In genomic region chr15:64651573-64652260, GRCh38 we compare ENCODE assay signal across 1 cellular context.
A peak's percentile ranks its signal among the peaks of the same experiment; 100 is the strongest.
TF ChIP-seq lines count a peak whose summit lies in the region.

No MANE protein-coding gene starts in this region.

TF ChIP-seq in HepG2, 621 proteins besides CTCF, POLR2A, EP300 and RAD21 (continued from another document and continues in another):
- TF ChIP-seq ZNF318 (CRISPR knock-in tag; IDR thresholded peaks at IDR 0.05) (no peak), MNT (IDR thresholded peaks at IDR 0.05) (peak; percentile 55), ZNF724P (CRISPR knock-in tag; IDR thresholded peaks at IDR 0.05; ENCODE audit: borderline replicate concordance) (no peak), TAF15 (IDR thresholded peaks at IDR 0.05; ENCODE audit: low read depth, low read length, poor library complexity, severe bottlenecking) (no peak), ZNF777 (CRISPR knock-in tag; IDR thresholded peaks at IDR 0.05) (no peak), ZNF619 (CRISPR knock-in tag; IDR thresholded peaks at IDR 0.05) (no peak), MAFF (IDR thresholded peaks at IDR 0.05; ENCODE audit: low read depth, low read length) (no peak), ZNF879 (CRISPR knock-in tag; IDR thresholded peaks at IDR 0.05) (no peak), ZBTB44 (CRISPR knock-in tag; IDR thresholded peaks at IDR 0.05) (no peak), ONECUT2 (CRISPR knock-in tag; IDR thresholded peaks at IDR 0.05) (no peak), ZNF510 (CRISPR knock-in tag; IDR thresholded peaks at IDR 0.05; ENCODE audit: low read depth) (no peak), ZNF253 (CRISPR knock-in tag; IDR thresholded peaks at IDR 0.05; ENCODE audit: borderline replicate concordance) (no peak), ZNF776 (CRISPR knock-in tag; IDR thresholded peaks at IDR 0.05) (no peak), PHB2 (IDR thresholded peaks at IDR 0.05; ENCODE audit: partially characterized antibody) (no peak), ZNF160 (CRISPR knock-in tag; IDR thresholded peaks at IDR 0.05) (no peak), ZMAT5 (CRISPR knock-in tag; IDR thresholded peaks at IDR 0.05; ENCODE audit: borderline replicate concordance, low read depth) (no peak), GLI4 (CRISPR knock-in tag; IDR thresholded peaks at IDR 0.05; ENCODE audit: borderline replicate concordance) (no peak), HOXA3 (CRISPR knock-in tag; IDR thresholded peaks at IDR 0.05) (no peak), HIC2 (CRISPR knock-in tag; IDR thresholded peaks at IDR 0.05; ENCODE audit: low read depth) (no peak), HNRNPL (IDR thresholded peaks at IDR 0.05; ENCODE audit: low read depth, low read length) (no peak), RFXANK (CRISPR knock-in tag; IDR thresholded peaks at IDR 0.05) (no peak), ATRX (CRISPR knock-in tag; IDR thresholded peaks at IDR 0.05; ENCODE audit: borderline replicate concordance) (no peak), ESRRA (CRISPR knock-in tag; IDR thresholded peaks at IDR 0.05; ENCODE audit: low read depth) (no peak), ZNF75D (CRISPR knock-in tag; IDR thresholded peaks at IDR 0.05; ENCODE audit: borderline replicate concordance) (no peak), ZBTB43 (CRISPR knock-in tag; conservative IDR thresholded peaks at IDR 0.05) (no peak), ZNF232 (CRISPR knock-in tag; IDR thresholded peaks at IDR 0.05; ENCODE audit: borderline replicate concordance) (no peak), CHCHD3 (CRISPR knock-in tag; IDR thresholded peaks at IDR 0.05) (no peak), TBX2 (CRISPR knock-in tag; IDR thresholded peaks at IDR 0.05; ENCODE audit: borderline replicate concordance) (peak; percentile 67; the same call in 1 of the 2 replicates), ZNF639 (CRISPR knock-in tag; conservative IDR thresholded peaks at IDR 0.05) (no peak), ZNF10 (CRISPR knock-in tag; IDR thresholded peaks at IDR 0.05; ENCODE audit: borderline replicate concordance, low read depth) (no peak), TCF7L2 (IDR thresholded peaks at IDR 0.05; ENCODE audit: low read depth, low read length) (no peak), CBX1 (IDR thresholded peaks at IDR 0.05; ENCODE audit: low read depth) (no peak), KLF13 (CRISPR knock-in tag; IDR thresholded peaks at IDR 0.05) (no peak), TGIF2 (CRISPR knock-in tag; IDR thresholded peaks at IDR 0.05) (peak; percentile 98), TBX3 (IDR thresholded peaks at IDR 0.05; ENCODE audit: borderline replicate concordance) (no peak), NFIC (IDR thresholded peaks at IDR 0.05; ENCODE audit: low read length) (no peak), ZNF614 (CRISPR knock-in tag; IDR thresholded peaks at IDR 0.05; ENCODE audit: borderline replicate concordance) (peak; percentile 61; the same call in 1 of the 2 replicates), IKZF4 (CRISPR knock-in tag; IDR thresholded peaks at IDR 0.05; ENCODE audit: borderline replicate concordance, low read depth, not compliant biosample characterization) (no peak), HNRNPLL (IDR thresholded peaks at IDR 0.05; ENCODE audit: low read depth, low read length, poor library complexity, severe bottlenecking) (no peak), REST (IDR thresholded peaks at IDR 0.05; ENCODE audit: borderline replicate concordance in 1 of 2, low read depth in 1 of 2, low read length in 2 of 2) (no peak), KDM1A (CRISPR knock-in tag; IDR thresholded peaks at IDR 0.05) (no peak), ZNF629 (CRISPR knock-in tag; conservative IDR thresholded peaks at IDR 0.05) (peak; percentile 36; the same call in 1 of the 2 replicates), CENPT (CRISPR knock-in tag; IDR thresholded peaks at IDR 0.05; ENCODE audit: low read depth) (no peak), ZNF672 (CRISPR knock-in tag; IDR thresholded peaks at IDR 0.05) (no peak)
